Comparison of ENCODE assay signal across 24 cellular contexts in the genomic region with DNA sequence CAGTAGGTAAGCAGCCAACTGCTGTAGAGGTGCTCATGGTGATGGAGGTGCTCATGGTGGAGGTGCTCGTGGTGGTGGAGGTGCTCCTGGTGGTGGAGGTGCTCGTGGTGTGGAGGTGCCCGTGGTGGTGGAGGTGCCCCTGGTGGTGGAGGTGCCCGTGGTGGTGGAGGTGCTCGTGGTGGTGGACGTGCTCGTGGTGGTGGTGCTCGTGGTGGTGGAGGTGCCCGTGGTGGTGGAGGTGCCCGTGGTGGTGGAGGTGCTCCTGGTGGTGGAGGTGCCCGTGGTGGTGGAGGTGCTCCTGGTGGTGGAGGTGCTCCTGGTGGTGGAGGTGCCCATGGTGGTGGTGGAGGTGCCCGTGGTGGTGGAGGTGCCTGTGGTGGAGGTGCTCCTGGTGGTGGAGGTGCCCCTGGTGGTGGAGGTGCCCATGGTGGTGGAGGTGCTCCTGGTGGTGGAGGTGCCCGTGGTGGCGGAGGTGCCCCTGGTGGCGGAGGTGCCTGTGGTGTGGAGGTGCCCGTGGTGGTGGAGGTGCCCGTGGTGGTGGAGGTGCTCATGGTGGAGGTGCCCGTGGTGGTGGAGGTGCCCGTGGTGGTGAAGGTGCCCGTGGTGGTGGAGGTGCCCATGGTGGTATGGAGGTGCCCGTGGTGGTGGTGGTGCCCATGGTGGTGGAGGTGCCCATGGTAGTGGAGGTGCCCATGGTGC.
"Had no signal": no experiment of that assay in that cellular context is flagged by ENCODE, and none has a peak within 500 bp of the region (broad histone marks: within the 10 kb centered on the region; RNA-seq: fewer than 3 reads in every experiment).

No MANE protein-coding gene starts in this region.

- DNase-seq: effector memory CD8-positive, alpha-beta T cell; esophagus squamous epithelium; foreskin fibroblast; glutamatergic neuron; islet precursor cell; left ventricle myocardium inferior; lower lobe of right lung; midbrain; nucleus accumbens; ovary; stimulated activated CD4-positive, alpha-beta T cell treated with anti-CD3 and anti-CD28 coated beads, Interleukin-15, amount 100 ng/mL, for 24 hours; stimulated activated CD4-positive, alpha-beta T cell treated with anti-CD3 and anti-CD28 coated beads, Interleukin-1b, Interleukin-23, amount 100 ng/mL, for 48 hours; stimulated activated CD4-positive, alpha-beta T cell treated with anti-CD3 and anti-CD28 coated beads, Interleukin-4, amount 100 ng/mL, for 24 hours; testis had no signal

- H3K9me3 ChIP-seq: esophagus squamous epithelium, gastroesophageal sphincter, left ventricle myocardium inferior, lower lobe of right lung, ovary, testis had no signal

- H3K27ac ChIP-seq: esophagus squamous epithelium, gastroesophageal sphincter, left ventricle myocardium inferior, lower lobe of right lung, ovary, testis, tibial nerve had no signal

- H3K27me3 Mint-ChIP-seq: central memory CD8-positive, alpha-beta T cell; dendritic cell treated with granulocyte-macrophage colony-stimulating factor and Interleukin-4, amounts not matched to agents 40 ng/mL and 50 ng/mL, for 4 days; effector memory CD8-positive, alpha-beta T cell; memory B cell; progenitor cell of endocrine pancreas; stimulated activated memory B cell treated with anti-CD40 and anti-IgM and Interleukin-4, amounts not matched to agents 10 μg/mL and 1 μg/mL and 100 μg/mL, for 72 hours had no signal

- H3K4me1 Mint-ChIP-seq: central memory CD8-positive, alpha-beta T cell; memory B cell; stimulated activated memory B cell treated with anti-CD40 and anti-IgM and Interleukin-4, amounts not matched to agents 10 μg/mL and 1 μg/mL and 100 μg/mL, for 72 hours had no signal

- H3K4me3 ChIP-seq: esophagus squamous epithelium, gastroesophageal sphincter, left ventricle myocardium inferior, lower lobe of right lung, ovary, testis, tibial nerve had no signal

- H3K4me1 ChIP-seq: esophagus squamous epithelium, gastroesophageal sphincter, left ventricle myocardium inferior, lower lobe of right lung, testis, tibial nerve had no signal

- FAIRE-seq: colon had no signal

- ATAC-seq: effector memory CD8-positive, alpha-beta T cell; gastroesophageal sphincter; lower lobe of right lung; right cardiac atrium; stimulated activated memory B cell treated with anti-CD40 and anti-IgM and Interleukin-4, amounts not matched to agents 10 μg/mL and 1 μg/mL and 100 μg/mL, for 72 hours had no signal

- H3K27me3 ChIP-seq: esophagus squamous epithelium, ovary, testis, tibial nerve had no signal

- H3K36me3 ChIP-seq: esophagus squamous epithelium, gastroesophageal sphincter, left ventricle myocardium inferior, lower lobe of right lung, ovary, tibial nerve had no signal

- H3K4me3 Mint-ChIP-seq: central memory CD8-positive, alpha-beta T cell; dendritic cell treated with granulocyte-macrophage colony-stimulating factor and Interleukin-4, amounts not matched to agents 40 ng/mL and 50 ng/mL, for 4 days; effector memory CD8-positive, alpha-beta T cell; memory B cell; stimulated activated memory B cell treated with anti-CD40 and anti-IgM and Interleukin-4, amounts not matched to agents 10 μg/mL and 1 μg/mL and 100 μg/mL, for 72 hours; stimulated activated naive CD8-positive, alpha-beta T cell treated with anti-CD3 and anti-CD28 coated beads, Interleukin-15, Interleukin-2, amounts not matched to agents 100 ng/mL and 50 ng/mL, for 24 hours had no signal

- H3K27ac Mint-ChIP-seq: dendritic cell treated with granulocyte-macrophage colony-stimulating factor and Interleukin-4, amounts not matched to agents 40 ng/mL and 50 ng/mL, for 4 days; effector memory CD8-positive, alpha-beta T cell; memory B cell; progenitor cell of endocrine pancreas; stimulated activated memory B cell treated with anti-CD40 and anti-IgM and Interleukin-4, amounts not matched to agents 10 μg/mL and 1 μg/mL and 100 μg/mL, for 72 hours; stimulated activated naive CD8-positive, alpha-beta T cell treated with anti-CD3 and anti-CD28 coated beads, Interleukin-15, Interleukin-2, amounts not matched to agents 100 ng/mL and 50 ng/mL, for 24 hours had no signal

- H3K36me3 Mint-ChIP-seq: memory B cell; stimulated activated memory B cell treated with anti-CD40 and anti-IgM and Interleukin-4, amounts not matched to agents 10 μg/mL and 1 μg/mL and 100 μg/mL, for 72 hours had no signal
